16 cellular contexts compared by ENCODE assay signal in the genomic region with DNA sequence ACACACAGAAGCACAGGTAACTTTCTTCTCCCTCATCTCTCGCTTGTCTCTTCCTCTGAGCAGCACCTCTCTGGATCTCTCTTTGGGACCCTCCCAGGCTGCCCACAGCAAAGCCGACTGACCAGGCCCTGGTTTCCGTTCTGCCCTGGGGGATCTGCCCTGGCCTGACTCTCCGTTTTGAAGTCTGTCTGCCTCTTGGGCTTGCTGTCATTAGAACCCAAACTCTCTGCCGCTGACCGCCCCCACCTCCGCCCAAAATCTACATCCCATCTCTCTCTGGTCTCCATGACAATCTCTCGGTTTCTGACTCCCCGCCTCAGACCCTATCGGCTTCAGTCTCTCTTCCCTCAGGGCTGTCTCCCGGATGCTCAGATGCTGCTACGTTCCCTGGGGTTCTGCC. TPM values are rescaled to one million over a fixed set of nuclear protein-coding genes. Genes with fewer than 3 reads are reported as not detected.
DNase-seq lines count a peak whose midpoint lies in the region; ATAC-seq and TF ChIP-seq lines count a peak whose summit lies in the region.
"Had no signal": no experiment of that assay in that cellular context is flagged by ENCODE, and none has a peak within 500 bp of the region (broad histone marks: within the 10 kb centered on the region; RNA-seq: fewer than 3 reads in every experiment).

No MANE protein-coding gene starts in this region.

- no peaks in the 10 kb centered on the region for H3K36me3 ChIP-seq in osteoblast (ENCODE audit: insufficient read depth, low read length)
- H3K36me3 ChIP-seq: BE2C had no signal

- no peaks in the 10 kb centered on the region for H3K9me3 ChIP-seq in osteoblast (ENCODE audit: low read depth, low read length)
- H3K9me3 ChIP-seq: A549, BE2C had no signal

- no peak overlapping the region for H3K4me2 ChIP-seq in osteoblast (ENCODE audit: insufficient read depth, low read length)
- H3K4me2 ChIP-seq: A549 had no signal

- peaks cover 10% of the 10 kb centered on the region for H3K4me1 Mint-ChIP-seq in chondrocyte (ENCODE audit: low read depth)

- peaks cover 8% of the 10 kb centered on the region for H3K36me3 Mint-ChIP-seq in chondrocyte (ENCODE audit: low read depth)
- H3K36me3 Mint-ChIP-seq: CD4-positive, alpha-beta memory T cell had no signal

- H3K79me2 ChIP-seq in osteoblast (ENCODE audit: insufficient read depth, low read length): no peaks in the 10 kb centered on the region

- ATAC-seq in GM18909 (IDR thresholded peaks at IDR 0.05; ENCODE audit: poor library complexity, unreplicated experiment): no peak
- ATAC-seq: A549, GM12878 had no signal

- no peaks in the 10 kb centered on the region for H3K4me1 ChIP-seq in osteoblast (ENCODE audit: insufficient read depth, low read length)

- H3K27me3 Mint-ChIP-seq in chondrocyte (ENCODE audit: low read depth): peaks cover 14% of the 10 kb centered on the region

- H3K4me3 Mint-ChIP-seq in chondrocyte (ENCODE audit: unreplicated experiment): no peak overlapping the region
- H3K4me3 Mint-ChIP-seq: CD4-positive, alpha-beta memory T cell had no signal

- H3K27ac Mint-ChIP-seq in chondrocyte (ENCODE audit: unreplicated experiment): no peak overlapping the region

- no peak overlapping the region for H2AFZ ChIP-seq in osteoblast (ENCODE audit: low read length)
- H2AFZ ChIP-seq: GM23248 had no signal

- TF ChIP-seq CTCF in GM20000 (IDR thresholded peaks at IDR 0.05; ENCODE audit: extremely low read depth, missing control alignments): no peak
- TF ChIP-seq CTCF in chondrocyte (IDR thresholded peaks at IDR 0.05): no peak
- TF ChIP-seq CTCF in osteoblast (IDR thresholded peaks at IDR 0.05; ENCODE audit: extremely low read depth, low read depth, low read length): no peak

- no peak overlapping the region for H3K4me3 ChIP-seq in osteoblast (ENCODE audit: insufficient read depth, low read length)
- H3K4me3 ChIP-seq: A549, GM12878, GM23248 had no signal

- no peaks in the 10 kb centered on the region for H4K20me1 ChIP-seq in osteoblast (ENCODE audit: insufficient read depth, low read length)

- H3K27me3 ChIP-seq in osteoblast (ENCODE audit: insufficient read depth, low read length): peaks cover 16% of the 10 kb centered on the region
- H3K27me3 ChIP-seq: BE2C had no signal

- DNase-seq in GM20000 (ENCODE audit: low spot score): peak; percentile 12
- DNase-seq in chondrocyte (ENCODE audit: low spot score): peak; percentile 49
- peak; percentile 53 for DNase-seq in osteoblast (ENCODE audit: insufficient read length, low spot score, missing footprints)
- DNase-seq in Kasumi-1 (lab: John Stamatoyannopoulos, UW): no peak
- DNase-seq in HT-29 (ENCODE audit: low spot score): no peak
- DNase-seq: BE2C; CD4-positive, alpha-beta memory T cell; COR-L47; DMS53; GM23248; IMR-90; KG1 had no signal

- H3K27ac ChIP-seq in osteoblast (ENCODE audit: low read depth, low read length): no peak overlapping the region
- H3K27ac ChIP-seq: A549, C4-2B, GM23248 had no signal

- H3K9me3 Mint-ChIP-seq in chondrocyte (ENCODE audit: low read depth): no peaks in the 10 kb centered on the region

RNA-seq across cellular contexts. Expression of gene KCNC3, which starts 6.9 kb away (rescaled TPM):
- total RNA-seq in chondrocyte (4.9 to 9.3 TPM (median 8.9 TPM) in 3 replicates), osteoblast (under 0.01 TPM in 1 of 2 replicates, not detected in the other)
- total RNA-seq in HT-29 (2014; rRNA removed; shearing (Covaris generic)): 3.5 and 7.1 TPM in 2 replicates
- total RNA-seq: IMR-90 had no signal

RNA-seq across cellular contexts. Expression of gene NAPSA, which starts 43.2 kb away (rescaled TPM):
- total RNA-seq in chondrocyte (0.27 to 0.74 TPM (median 0.55 TPM) in 3 replicates), osteoblast (under 0.01 and 0.29 TPM in 2 replicates)
- total RNA-seq in HT-29 (2014; rRNA removed; shearing (Covaris generic)): 0.08 and 1.2 TPM in 2 replicates
- total RNA-seq: IMR-90 had no signal

RNA-seq across cellular contexts. Expression of gene NR1H2, which starts 54.0 kb away (rescaled TPM):
- total RNA-seq in chondrocyte: 47.7 to 48.9 TPM (median 48.3 TPM) in 3 replicates
- 91.1 and 113 TPM in 2 replicates for total RNA-seq in osteoblast
- 111 and 113 TPM in 2 replicates for total RNA-seq in HT-29 (2014; rRNA removed; shearing (Covaris generic))

Comparison
In these comparisons a context has a peak if more than half of its experiments do, and no peak if none do; other contexts are left out.
1. DNase-seq: peak in GM20000 (single experiment), chondrocyte (single experiment) and osteoblast (single experiment); none in Kasumi-1 (0 of 2) and HT-29 (single experiment).